ENCODE assay signal across 10 cellular contexts in genomic region chr5:395156-395920, GRCh38. TPM values are rescaled to one million over a fixed set of nuclear protein-coding genes. Genes with fewer than 3 reads are reported as not detected.
DNase-seq lines count a peak whose midpoint lies in the region; ATAC-seq and TF ChIP-seq lines count a peak whose summit lies in the region.
"Had no signal": no experiment of that assay in that cellular context is flagged by ENCODE, and none has a peak within 500 bp of the region (broad histone marks: within the 10 kb centered on the region; RNA-seq: fewer than 3 reads in every experiment).

No MANE protein-coding gene starts in this region.

- TF ChIP-seq CTCF in brain (conservative IDR thresholded peaks at IDR 0.05): no peak
- TF ChIP-seq CTCF in natural killer cell (IDR thresholded peaks at IDR 0.05): no peak

- H3K4me1 Mint-ChIP-seq in brain (peaks cover 57% of the 10 kb centered on the region), natural killer cell (peaks cover 5 to 18% of the 10 kb centered on the region in 2 donors)

- DNase-seq in AG08395 (ENCODE audit: low spot score): peak; percentile 89
- DNase-seq in HT1080 (ENCODE audit: low read depth): peak; percentile 70
- peak; percentile 86 for DNase-seq in mesenteric fat pad (ENCODE audit: low spot score)
- DNase-seq in NCI-H2171 (lab: John Stamatoyannopoulos, UW): no peak
- DNase-seq in pons (ENCODE audit: low spot score): no peak
- no peak for DNase-seq in natural killer cell
- DNase-seq: SHP77 had no signal

- H3K27me3 Mint-ChIP-seq in brain (peaks cover 2% of the 10 kb centered on the region), natural killer cell (ENCODE audit: low read depth in 2 of 2) (peaks cover 2 to 10% of the 10 kb centered on the region in 2 donors)

- ATAC-seq in GM18502 (IDR thresholded peaks at IDR 0.05; ENCODE audit: poor library complexity, unreplicated experiment) (no peak), natural killer cell (no peak)

- H3K27ac Mint-ChIP-seq in brain: peak overlapping the region in 4 of 5 experiments; percentile 46 to 89 (median 76)
- no peak overlapping the region for H3K27ac Mint-ChIP-seq in natural killer cell

- intact Hi-C loops in natural killer cell (cut with micrococcal nuclease): no loop called here

- H3K36me3 Mint-ChIP-seq in brain: no peaks in the 10 kb centered on the region
- H3K36me3 Mint-ChIP-seq in natural killer cell: no peaks in the 10 kb centered on the region
- H3K36me3 Mint-ChIP-seq: activated naive CD4-positive, alpha-beta T cell treated with anti-CD3 and anti-CD28 coated beads, Interleukin-2, amount 50 U/mL, for 24 hours had no signal

- H3K4me3 Mint-ChIP-seq in brain: no peak overlapping the region
- H3K4me3 Mint-ChIP-seq in natural killer cell: no peak overlapping the region
- H3K4me3 Mint-ChIP-seq: activated naive CD4-positive, alpha-beta T cell treated with anti-CD3 and anti-CD28 coated beads, Interleukin-2, amount 50 U/mL, for 24 hours had no signal

- H3K9me3 Mint-ChIP-seq in brain: no peaks in the 10 kb centered on the region
- H3K9me3 Mint-ChIP-seq in natural killer cell: no peaks in the 10 kb centered on the region
- H3K9me3 Mint-ChIP-seq: activated naive CD4-positive, alpha-beta T cell treated with anti-CD3 and anti-CD28 coated beads, Interleukin-2, amount 50 U/mL, for 24 hours had no signal

RNA-seq across cellular contexts. Expression of gene EXOC3, which starts 47.6 kb away (rescaled TPM):
- 71.6 and 77.6 TPM in 2 replicates for total RNA-seq in HT1080 (2014; rRNA removed; shearing (Covaris generic))
- 40.8 and 43.3 TPM in 2 replicates for polyA plus RNA-seq in HT1080 (2015; cell fraction: cytosol; rRNA removed)
- polyA plus RNA-seq in HT1080 (2015; cell fraction: nucleus; rRNA removed): 105 and 114 TPM in 2 replicates
- polyA plus RNA-seq in brain (ENCODE audit: insufficient read depth, low read depth, low replicate concordance): 69.2 TPM
- total RNA-seq in mesenteric fat pad: 58.5 TPM
- total RNA-seq in natural killer cell: 10 to 100 TPM; 89.6 to 99.9 (median 96.3) TPM

Comparison
In these comparisons a context has a peak if more than half of its experiments do, and no peak if none do; other contexts are left out.
1. DNase-seq: peak in AG08395 (single experiment), HT1080 (single experiment) and mesenteric fat pad (single experiment); none in NCI-H2171 (single experiment), pons (single experiment) and natural killer cell (single experiment).
2. H3K27ac Mint-ChIP-seq: peak in brain (4 of 5); none in natural killer cell (0 of 2).